In the genomic region with DNA sequence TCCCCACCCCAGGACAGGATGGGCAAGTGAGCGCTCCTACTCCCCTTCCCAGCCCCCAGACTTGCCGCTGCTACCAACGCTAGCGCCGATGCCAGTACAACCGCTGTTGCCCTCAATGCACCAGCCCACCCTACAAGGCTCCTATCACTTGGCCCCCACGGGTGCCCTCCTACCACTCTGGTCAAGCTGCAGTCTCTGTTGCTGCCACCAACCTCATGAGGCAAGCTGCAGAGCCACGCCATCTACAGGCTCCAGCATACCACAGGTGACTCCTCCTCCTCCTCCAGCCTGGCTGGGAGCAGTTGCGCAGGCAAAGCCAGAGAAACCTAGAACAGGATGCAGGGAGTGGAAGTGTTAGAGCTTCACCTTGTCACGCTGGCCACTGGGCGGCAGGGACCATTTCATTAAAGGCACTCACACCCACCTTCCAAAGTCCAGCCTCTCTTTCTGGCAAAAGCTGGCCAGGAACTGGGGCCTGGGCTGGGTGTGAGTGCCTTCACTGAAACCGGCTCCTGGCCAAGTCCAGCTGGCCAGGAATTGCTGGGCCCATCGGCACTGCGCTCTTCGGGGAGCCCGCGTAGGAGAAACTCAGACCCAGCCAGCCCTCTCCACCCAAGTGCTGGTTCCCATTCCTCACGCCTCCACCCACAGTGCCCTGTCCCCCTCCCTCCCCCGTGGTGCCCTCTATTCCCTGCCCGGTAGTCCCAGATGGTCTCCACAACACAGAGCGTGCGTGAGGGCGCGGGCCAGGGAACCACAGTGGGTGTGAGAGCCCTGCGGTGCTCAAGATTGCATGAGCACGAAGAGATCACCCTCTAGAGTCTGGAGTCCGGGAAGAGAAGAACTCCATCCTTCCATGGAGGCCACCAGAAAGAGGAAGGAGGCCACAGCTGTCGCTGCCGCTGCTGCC, we compare ENCODE assay signal across 12 cellular contexts. TPM values are rescaled to one million over a fixed set of nuclear protein-coding genes. Genes with fewer than 3 reads are reported as not detected.
A peak's percentile ranks its signal among the peaks of the same experiment; 100 is the strongest.
DNase-seq lines count a peak whose midpoint lies in the region; ATAC-seq and TF ChIP-seq lines count a peak whose summit lies in the region.
"Had no signal": no experiment of that assay in that cellular context is flagged by ENCODE, and none has a peak within 500 bp of the region (broad histone marks: within the 10 kb centered on the region; RNA-seq: fewer than 3 reads in every experiment).

No MANE protein-coding gene starts in this region.

- H4K8ac ChIP-seq in H9 (replicated peaks; ENCODE audit: insufficient read length, low read depth, low read length) = no peak overlapping the region

- H3K4me1 ChIP-seq in H9 (ENCODE audit: insufficient read depth, low read length) = no peaks in the 10 kb centered on the region
- H3K4me1 ChIP-seq in CD8-positive, alpha-beta T cell (ENCODE audit: insufficient read depth, low read length) = no peaks in the 10 kb centered on the region

- H3K14ac ChIP-seq in H9 (ENCODE audit: insufficient read depth, low read length) = no peak overlapping the region

- peak overlapping the region in 1 of 59 donors; percentile 6 for H3K4me3 ChIP-seq in dorsolateral prefrontal cortex
- no peak overlapping the region for H3K4me3 ChIP-seq in CD8-positive, alpha-beta T cell (ENCODE audit: low read depth, low read length)
- H3K4me3 ChIP-seq: coronary artery had no signal

- DNase-seq in 8988T (peak; percentile 37), H9 (peak; percentile 64), RWPE1 (ENCODE audit: low spot score) (no peak), left lobe of liver (ENCODE audit: low spot score) (peak; percentile 93), dorsolateral prefrontal cortex (no peak), left ventricle myocardium superior (no peak), foreskin melanocyte (no peak)
- DNase-seq in CD8-positive, alpha-beta T cell = no peak
- DNase-seq: activated naive CD4-positive, alpha-beta T cell treated with Interleukin-2 at 50 U/mL for 16 hours; NCI-H1694 treated with DMSO at 0.1 percent for 48 hours had no signal

- H3K79me1 ChIP-seq in H9 (ENCODE audit: insufficient read depth, low read depth, low read length, poor library complexity, severe bottlenecking) = no peaks in the 10 kb centered on the region

- no peaks in the 10 kb centered on the region; the same call in none of the 2 replicates for H3K27me3 Mint-ChIP-seq in H9 (ENCODE audit: low read depth)
- peaks cover 17% of the 10 kb centered on the region for H3K27me3 Mint-ChIP-seq in CD8-positive, alpha-beta T cell (ENCODE audit: low read depth)

- H3K4me1 Mint-ChIP-seq in H9 = peaks cover 4 to 12% of the 10 kb centered on the region in 2 experiments; a peak in 3 of 4 replicates
- H3K4me1 Mint-ChIP-seq in CD8-positive, alpha-beta T cell (ENCODE audit: low read depth) = no peaks in the 10 kb centered on the region

- H2BK120ac ChIP-seq in H9 (ENCODE audit: low read depth, low read length, poor library complexity, severe bottlenecking) = no peak overlapping the region

- peaks cover 8 to 12% (median 9%) of the 10 kb centered on the region in 3 experiments for H3K36me3 Mint-ChIP-seq in H9 (ENCODE audit: insufficient read depth in 1 of 3, low read depth in 3 of 3)
- H3K36me3 Mint-ChIP-seq in CD8-positive, alpha-beta T cell = no peaks in the 10 kb centered on the region

- H3K9me3 ChIP-seq in H9 (ENCODE audit: control insufficient read depth, low read depth, low read length) = no peaks in the 10 kb centered on the region
- H3K9me3 ChIP-seq in CD8-positive, alpha-beta T cell (ENCODE audit: low read length) = no peaks in the 10 kb centered on the region
- H3K9me3 ChIP-seq: SJSA1 had no signal

- no peak overlapping the region for H4K91ac ChIP-seq in H9 (ENCODE audit: insufficient read length, low read depth, low read length)

- TF ChIP-seq CTCF in H9 (conservative IDR thresholded peaks at IDR 0.05) (0 out of 3 replicates have a peak, but pooled peaks have one; percentile 26), RWPE1 (conservative IDR thresholded peaks at IDR 0.05; ENCODE audit: low read depth) (no peak), dorsolateral prefrontal cortex (IDR thresholded peaks at IDR 0.05 in 54 of 56, conservative IDR thresholded peaks at IDR 0.05 in 2 of 56; ENCODE audit: low read depth in 1 of 56, partially characterized antibody in 56 of 56) (no peak)
- TF ChIP-seq CTCF in CD8-positive, alpha-beta T cell (IDR thresholded peaks at IDR 0.05) = no peak

- H3K4me2 ChIP-seq in H9 (ENCODE audit: insufficient read depth, insufficient read length, low read length) = peak overlapping the region; percentile 37

- no peaks in the 10 kb centered on the region for H4K20me1 ChIP-seq in H9 (ENCODE audit: control insufficient read depth, insufficient read depth, insufficient read length)

- no peak overlapping the region for H2BK5ac ChIP-seq in H9 (ENCODE audit: insufficient read length, low read length)

- H3K9me3 Mint-ChIP-seq in H9 = peaks cover 7% of the 10 kb centered on the region in 2 experiments; a peak in 2 of 5 replicates
- H3K9me3 Mint-ChIP-seq in CD8-positive, alpha-beta T cell = no peaks in the 10 kb centered on the region

- H3K4me3 Mint-ChIP-seq in H9 = peak overlapping the region in 1 of 2 experiments; percentile 29; a peak in 3 of 5 replicates
- H3K4me3 Mint-ChIP-seq in CD8-positive, alpha-beta T cell = no peak overlapping the region

- H2AK5ac ChIP-seq in H9 (ENCODE audit: insufficient read length, low read length) = no peak overlapping the region

- H2BK20ac ChIP-seq in H9 (ENCODE audit: low read depth, low read length, poor library complexity, severe bottlenecking) = no peak overlapping the region

- H3K18ac ChIP-seq in H9 (ENCODE audit: insufficient read length, low read depth, low read length) = no peak overlapping the region

- no peaks in the 10 kb centered on the region for H3K36me3 ChIP-seq in CD8-positive, alpha-beta T cell (ENCODE audit: insufficient read depth, low read length)
- H3K36me3 ChIP-seq: SJSA1 had no signal

- POLR2A ChIA-PET in RWPE1 (lab: Yijun Ruan, JAX; ENCODE audit: low non-redundant PET) = interaction anchor here (0.7 kb wide), 1 partner anchor 26 kb away, joined by 4 read pairs; no protein-coding TSS in a partner anchor
- POLR2A ChIA-PET in CD8-positive, alpha-beta T cell (lab: Charles Lee) = no interaction called here

- peak; percentile 76 for ATAC-seq in left lobe of liver
- ATAC-seq in left ventricle myocardium superior = no peak
- no peak for ATAC-seq in CD8-positive, alpha-beta T cell

- WGBS in H9 (ENCODE audit: extremely low coverage, insufficient read length, low lambda C conversion rate) = no CpG with 5 or more reads among the region's 29 CpGs

- H3K23ac ChIP-seq in H9 (ENCODE audit: insufficient read length, low read depth, low read length) = no peak overlapping the region

- no peak overlapping the region for H4K5ac ChIP-seq in H9 (ENCODE audit: insufficient read length, low read depth, low read length)

- CTCF ChIA-PET in RWPE1 (lab: Yijun Ruan, JAX) = interaction anchor here (0.5 to 1.5 kb wide), 6 partner anchors 47 to 574 kb away, joined by 3 to 7 read pairs (median 4); no protein-coding TSS in a partner anchor
- CTCF ChIA-PET in CD8-positive, alpha-beta T cell (lab: Charles Lee) = no interaction called here

- no peak overlapping the region for H3K27ac Mint-ChIP-seq in H9
- no peak overlapping the region for H3K27ac Mint-ChIP-seq in CD8-positive, alpha-beta T cell

- intact Hi-C loops in dorsolateral prefrontal cortex (cut with DNase I) = no loop called here
- intact Hi-C loops in left ventricle myocardium superior (cut with micrococcal nuclease) = no loop called here
- intact Hi-C loops in CD8-positive, alpha-beta T cell (cut with DNase I, micrococcal nuclease) = no loop called here

- H3T11ph ChIP-seq in H9 (ENCODE audit: low read length) = no peak overlapping the region

- H2BK15ac ChIP-seq in H9 (ENCODE audit: low read depth, low read length) = no peak overlapping the region

- H3K4ac ChIP-seq in H9 (ENCODE audit: low read depth, low read length) = no peak overlapping the region

- H3K27ac ChIP-seq in H9 (ENCODE audit: insufficient read length, low read depth, low read length) = no peak overlapping the region
- 0 out of 2 replicates have a peak overlapping the region, but pooled peaks have one; percentile 77 for H3K27ac ChIP-seq in RWPE1
- no peak overlapping the region for H3K27ac ChIP-seq in dorsolateral prefrontal cortex
- no peak overlapping the region for H3K27ac ChIP-seq in CD8-positive, alpha-beta T cell (ENCODE audit: low read depth, low read length)
- H3K27ac ChIP-seq: coronary artery, SJSA1 had no signal

- no peak overlapping the region for H3K9ac ChIP-seq in H9 (ENCODE audit: extremely low read depth, insufficient read length, low read length)

- H3K27me3 ChIP-seq in H9 (ENCODE audit: insufficient read depth, low read length) = no peaks in the 10 kb centered on the region
- peaks cover 0 to 3% (median 0%) of the 10 kb centered on the region in 45 donors for H3K27me3 ChIP-seq in dorsolateral prefrontal cortex
- no peaks in the 10 kb centered on the region for H3K27me3 ChIP-seq in CD8-positive, alpha-beta T cell (ENCODE audit: insufficient read depth, low read length)
- H3K27me3 ChIP-seq: SJSA1 had no signal

- no peak overlapping the region for H3K56ac ChIP-seq in H9 (ENCODE audit: insufficient read length, low read depth, low read length)

- no peak overlapping the region for H2AFZ ChIP-seq in H9 (ENCODE audit: low read length)

- H3K23me2 ChIP-seq in H9 (ENCODE audit: insufficient read length, low read depth, low read length, poor library complexity, severe bottlenecking) = peaks cover 8% of the 10 kb centered on the region

- no peaks in the 10 kb centered on the region for H3K79me2 ChIP-seq in H9 (ENCODE audit: insufficient read depth, low read length)

- no peak overlapping the region for H2BK12ac ChIP-seq in H9 (ENCODE audit: insufficient read length, low read depth, low read length)

RNA-seq across cellular contexts. Expression of a gene that starts 1.6 kb away (rescaled TPM):
- total RNA-seq in H9 (2021) (4.0 and 4.2 TPM in 2 replicates), left lobe of liver (2.2 TPM), dorsolateral prefrontal cortex (1 to 10 TPM in 42 of 120 experiments, under 1 TPM in 64, not detected in 14; 0.14 to 2.3 (median 0.86) TPM), left ventricle myocardium superior (not detected)
- total RNA-seq in CD8-positive, alpha-beta T cell = not detected

RNA-seq across cellular contexts. Expression of a gene that starts 40.3 kb away (rescaled TPM):
- total RNA-seq in H9 (2021) (not detected in 2 replicates), left lobe of liver (not detected), dorsolateral prefrontal cortex (under 1 TPM in 1 of 120 experiments, not detected in 119; 0.40 TPM), left ventricle myocardium superior (not detected)
- total RNA-seq in CD8-positive, alpha-beta T cell = not detected
- total RNA-seq: SJSA1 had no signal

Comparison
In these comparisons a context has a peak if more than half of its experiments do, and no peak if none do; other contexts are left out.
1. DNase-seq: peak in 8988T (single experiment), H9 (single experiment) and left lobe of liver (single experiment); none in RWPE1 (single experiment), dorsolateral prefrontal cortex (0 of 10), left ventricle myocardium superior (single experiment), foreskin melanocyte (single experiment) and CD8-positive, alpha-beta T cell (0 of 7).